In genomic region chr2:86035371-86035882, GRCh38 we compare ENCODE assay signal across 9 cellular contexts.
DNase-seq lines count a peak whose midpoint lies in the region; ATAC-seq and TF ChIP-seq lines count a peak whose summit lies in the region.
"Had no signal": no experiment of that assay in that cellular context is flagged by ENCODE, and none has a peak within 500 bp of the region (broad histone marks: within the 10 kb centered on the region; RNA-seq: fewer than 3 reads in every experiment).

No MANE protein-coding gene starts in this region.

- peaks cover 7% of the 10 kb centered on the region for H3K36me3 Mint-ChIP-seq in natural killer cell

- H3K4me1 ChIP-seq in heart right ventricle: peaks cover 18 to 61% (median 52%) of the 10 kb centered on the region in 9 donors
- H3K4me1 ChIP-seq in breast epithelium: peaks cover 0 to 7% of the 10 kb centered on the region in 2 donors
- peaks cover 0 to 3% of the 10 kb centered on the region in 2 donors for H3K4me1 ChIP-seq in aorta (ENCODE audit: control insufficient read depth in 1 of 2, insufficient read depth in 2 of 2, low read length in 2 of 2)

- no peak for TF ChIP-seq POLR2A in breast epithelium (IDR thresholded peaks at IDR 0.05)

- WGBS in heart right ventricle, 2 donors: 90 to 93% methylated on average over 7 of the region's 7 CpGs
- whole genome bisulfite sequencing in aorta, 2 donors: 85 to 86% methylated on average over 7 of the region's 7 CpGs

- H3K4me3 Mint-ChIP-seq in natural killer cell: peak overlapping the region; percentile 92

- TF ChIP-seq CTCF in heart right ventricle (IDR thresholded peaks at IDR 0.05) (no peak), breast epithelium (IDR thresholded peaks at IDR 0.05) (no peak), natural killer cell (IDR thresholded peaks at IDR 0.05) (no peak)

- H3K4me3 ChIP-seq in heart right ventricle (no peak overlapping the region), breast epithelium (no peak overlapping the region), aorta (ENCODE audit: low read length in 2 of 2) (no peak overlapping the region)

- H3K9me3 ChIP-seq in heart right ventricle: no peaks in the 10 kb centered on the region
- H3K9me3 ChIP-seq in breast epithelium: no peaks in the 10 kb centered on the region
- no peaks in the 10 kb centered on the region for H3K9me3 ChIP-seq in aorta (ENCODE audit: control insufficient read depth, low read length)

- H3K27ac Mint-ChIP-seq in natural killer cell: peak overlapping the region; percentile 98 to 99

- no peaks in the 10 kb centered on the region for H3K27me3 Mint-ChIP-seq in natural killer cell (ENCODE audit: low read depth in 2 of 2)

- intact Hi-C loops in heart right ventricle (cut with DNase I): loop anchor here in 7 of 10 donors (5.0 to 10.0 kb wide), 5 partner anchors 37 to 153 kb away; partner anchors contain the start of gene ST3GAL5 (in 2 of the 7)
- intact Hi-C loops in Right ventricle myocardium inferior (cut with DNase I): loop anchor here (5.0 kb wide), 1 partner anchor 37 kb away; no protein-coding TSS in a partner anchor
- intact Hi-C loops in breast epithelium (cut with DNase I; ENCODE audit: low total_unique reads): no loop called here
- intact Hi-C loops in natural killer cell (cut with micrococcal nuclease): loop anchor here (5.0 kb wide), 2 partner anchors 38 to 343 kb away; partner anchors contain the start of gene GNLY
- intact Hi-C loops in aorta (cut with DNase I): no loop called here

- peaks cover 45 to 60% of the 10 kb centered on the region in 2 donors for H3K4me1 Mint-ChIP-seq in natural killer cell

- ATAC-seq in heart right ventricle (no peak), Right ventricle myocardium inferior (no peak), natural killer cell (no peak), aorta (ENCODE audit: low FRiP score) (no peak), GM18517 (IDR thresholded peaks at IDR 0.05; ENCODE audit: unreplicated experiment) (no peak)

- no peak for DNase-seq in heart right ventricle
- DNase-seq in Right ventricle myocardium inferior (ENCODE audit: missing footprints): no peak
- DNase-seq in breast epithelium (ENCODE audit: low spot score in 2 of 2): no peak
- no peak for DNase-seq in natural killer cell
- DNase-seq in aorta: peak; percentile 42 to 65
- DNase-seq in NCI-H82 (lab: John Stamatoyannopoulos, UW): no peak
- no peak for DNase-seq in LoVo (ENCODE audit: low spot score)
- DNase-seq: Calu3 had no signal

- H3K36me3 ChIP-seq in heart right ventricle (peaks cover 0 to 62% (median 34%) of the 10 kb centered on the region in 9 donors), breast epithelium (no peaks in the 10 kb centered on the region), aorta (ENCODE audit: control insufficient read depth in 1 of 2, insufficient read depth in 2 of 2, low read length in 1 of 2) (peaks cover 3 to 10% of the 10 kb centered on the region in 2 donors)

- H3K27ac ChIP-seq in heart right ventricle (peak overlapping the region in 9 of 10 donors; percentile 81 to 93 (median 85)), breast epithelium (peak overlapping the region; percentile 86 to 94), aorta (ENCODE audit: low read depth in 1 of 2, low read length in 2 of 2) (no peak overlapping the region)

- H3K9me3 Mint-ChIP-seq in natural killer cell: no peaks in the 10 kb centered on the region

- H3K27me3 ChIP-seq in heart right ventricle (no peaks in the 10 kb centered on the region), breast epithelium (no peaks in the 10 kb centered on the region), aorta (ENCODE audit: control insufficient read depth in 1 of 2, insufficient read depth in 2 of 2, low read length in 1 of 2) (no peaks in the 10 kb centered on the region)

Comparison
In these comparisons a context has a peak if more than half of its experiments do, and no peak if none do; other contexts are left out.
1. DNase-seq: peak in aorta (2 of 2); none in heart right ventricle (0 of 2), Right ventricle myocardium inferior (single experiment), breast epithelium (0 of 2), natural killer cell (single experiment), NCI-H82 (single experiment) and LoVo (single experiment).
2. H3K27ac ChIP-seq: peak in heart right ventricle (9 of 10) and breast epithelium (2 of 2); none in aorta (0 of 2).
3. intact Hi-C loops: an anchor here in heart right ventricle (5.0 to 10.0 kb wide), Right ventricle myocardium inferior (5.0 kb wide) and natural killer cell (5.0 kb wide); none called in breast epithelium and aorta.